9 cellular contexts compared by ENCODE assay signal in the genomic region with DNA sequence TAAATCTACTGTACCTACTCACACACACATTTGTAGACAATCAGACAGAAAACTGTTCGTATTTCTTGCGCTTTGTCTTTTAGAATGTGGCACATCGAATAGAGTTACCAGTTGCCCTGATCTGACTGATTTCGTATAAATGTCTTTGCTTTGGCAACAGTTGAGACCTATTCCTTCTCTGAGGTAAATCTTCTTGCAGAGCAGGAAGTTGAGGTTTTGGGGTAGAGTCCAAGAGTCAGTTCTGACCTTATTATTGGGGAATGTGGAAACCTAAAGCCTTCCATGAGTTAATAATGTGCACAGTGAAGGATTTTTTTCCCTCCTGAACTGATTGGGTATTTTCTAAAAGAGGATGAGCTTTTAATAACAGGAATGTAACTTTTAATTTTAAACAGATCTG.
DNase-seq lines count a peak whose midpoint lies in the region; ATAC-seq and TF ChIP-seq lines count a peak whose summit lies in the region.
"Had no signal": no experiment of that assay in that cellular context is flagged by ENCODE, and none has a peak within 500 bp of the region (broad histone marks: within the 10 kb centered on the region; RNA-seq: fewer than 3 reads in every experiment).

No MANE protein-coding gene starts in this region.

- no peak for TF ChIP-seq CTCF in left ventricle myocardium inferior (IDR thresholded peaks at IDR 0.05; ENCODE audit: borderline replicate concordance)

- H3K4me1 ChIP-seq in left ventricle myocardium inferior: peaks cover 57% of the 10 kb centered on the region
- H3K4me1 ChIP-seq: BE2C had no signal

- H3K27me3 ChIP-seq in left ventricle myocardium inferior (ENCODE audit: low read depth): no peaks in the 10 kb centered on the region
- H3K27me3 ChIP-seq: BE2C had no signal

- H3K4me3 ChIP-seq in left ventricle myocardium inferior: no peak overlapping the region

- no peaks in the 10 kb centered on the region for H3K9me3 ChIP-seq in left ventricle myocardium inferior (replicated peaks)
- H3K9me3 ChIP-seq: BE2C had no signal

- H3K27ac ChIP-seq in left ventricle myocardium inferior (replicated peaks): peak overlapping the region; percentile 56

- no peak for ATAC-seq in Right ventricle myocardium inferior
- no peak for ATAC-seq in activated CD4-positive, CD25-positive, alpha-beta regulatory T cell treated with anti-CD3 and anti-CD28 coated beads, Interleukin-2, amount 50 U/mL, for 24 hours

- intact Hi-C loops in left ventricle myocardium inferior (cut with micrococcal nuclease): no loop called here
- intact Hi-C loops in Right ventricle myocardium inferior (cut with DNase I): loop anchor here (5.0 kb wide), 1 partner anchor 37 kb away; no protein-coding TSS in a partner anchor
- intact Hi-C loops in posterior cingulate gyrus (cut with DNase I): no loop called here

- DNase-seq in left ventricle myocardium inferior: no peak
- no peak for DNase-seq in Right ventricle myocardium inferior (ENCODE audit: missing footprints)
- peak; percentile 61 for DNase-seq in amniotic stem cell (lab: John Stamatoyannopoulos, UW)
- peak; percentile 76 for DNase-seq in kidney glomerular epithelial cell (lab: John Stamatoyannopoulos, UW)
- DNase-seq in posterior cingulate gyrus: no peak
- no peak for DNase-seq in DMS114 treated with DMSO at 0.1 percent for 48 hours (lab: John Stamatoyannopoulos, UW; ENCODE audit: unreplicated experiment)
- no peak for DNase-seq in activated CD8-positive, alpha-beta memory T cell treated with anti-CD3 and anti-CD28 coated beads, Interleukin-2, amount 50 U/mL, for 4 hours
- DNase-seq: BE2C had no signal

- H3K36me3 ChIP-seq in left ventricle myocardium inferior: no peaks in the 10 kb centered on the region
- H3K36me3 ChIP-seq: BE2C had no signal

Comparison
In these comparisons a context has a peak if more than half of its experiments do, and no peak if none do; other contexts are left out.
1. DNase-seq: peak in amniotic stem cell (single experiment) and kidney glomerular epithelial cell (single experiment); none in left ventricle myocardium inferior (single experiment), Right ventricle myocardium inferior (single experiment), posterior cingulate gyrus (0 of 10), DMS114 treated with DMSO at 0.1 percent for 48 hours (single experiment) and activated CD8-positive, alpha-beta memory T cell treated with anti-CD3 and anti-CD28 coated beads, Interleukin-2, amount 50 U/mL, for 4 hours (single experiment).